ENCODE assay signal across 19 cellular contexts in genomic region chr7:71548746-71549145, GRCh38.
"Had no signal": no experiment of that assay in that cellular context is flagged by ENCODE, and none has a peak within 500 bp of the region (broad histone marks: within the 10 kb centered on the region; RNA-seq: fewer than 3 reads in every experiment).

No MANE protein-coding gene starts in this region.

- H3K4me3 Mint-ChIP-seq: dendritic cell treated with granulocyte-macrophage colony-stimulating factor and Interleukin-4, amounts not matched to agents 40 ng/mL and 50 ng/mL, for 4 days; naive thymus-derived CD4-positive, alpha-beta T cell; nephron progenitor cell; stimulated activated effector memory CD8-positive, alpha-beta T cell treated with anti-CD3 and anti-CD28 coated beads, Interleukin-12 subunit alpha, Interleukin-12 subunit beta, amount 100 ng/mL, for 72 hours had no signal

- H3K36me3 Mint-ChIP-seq: stimulated activated effector memory CD8-positive, alpha-beta T cell treated with anti-CD3 and anti-CD28 coated beads, Interleukin-12 subunit alpha, Interleukin-12 subunit beta, amount 100 ng/mL, for 72 hours had no signal

- H3K27me3 Mint-ChIP-seq: dendritic cell treated with granulocyte-macrophage colony-stimulating factor and Interleukin-4, amounts not matched to agents 40 ng/mL and 50 ng/mL, for 4 days; naive thymus-derived CD4-positive, alpha-beta T cell had no signal

- H3K4me1 Mint-ChIP-seq: naive thymus-derived CD4-positive, alpha-beta T cell; nephron progenitor cell; stimulated activated effector memory CD8-positive, alpha-beta T cell treated with anti-CD3 and anti-CD28 coated beads, Interleukin-12 subunit alpha, Interleukin-12 subunit beta, amount 100 ng/mL, for 72 hours had no signal

- DNase-seq: esophagus squamous epithelium; foreskin keratinocyte; left colon; left ventricle myocardium superior; mesenchymal stem cell; midbrain; naive thymus-derived CD4-positive, alpha-beta T cell; nephron progenitor cell; retina; right lobe of liver; stimulated activated CD4-positive, alpha-beta T cell treated with anti-CD3 and anti-CD28 coated beads, Interleukin-2, amount 100 ng/mL, for 48 hours; stimulated activated naive CD8-positive, alpha-beta T cell treated with anti-CD3 and anti-CD28 coated beads, Interleukin-15, Interleukin-2, amounts not matched to agents 100 U/mL and 50 U/mL, for 24 hours; tibial artery; upper lobe of left lung had no signal

- H3K4me3 ChIP-seq: esophagus squamous epithelium, lung, prostate gland, right lobe of liver, tibial artery, upper lobe of left lung, vagina had no signal

- H3K27ac Mint-ChIP-seq: dendritic cell treated with granulocyte-macrophage colony-stimulating factor and Interleukin-4, amounts not matched to agents 40 ng/mL and 50 ng/mL, for 4 days; naive thymus-derived CD4-positive, alpha-beta T cell; nephron progenitor cell; stimulated activated effector memory CD8-positive, alpha-beta T cell treated with anti-CD3 and anti-CD28 coated beads, Interleukin-12 subunit alpha, Interleukin-12 subunit beta, amount 100 ng/mL, for 72 hours had no signal
